31 cellular contexts compared by ENCODE assay signal in genomic region chr7:96297873-96298272, GRCh38. TPM values are rescaled to one million over a fixed set of nuclear protein-coding genes. Genes with fewer than 3 reads are reported as not detected.
A peak's percentile ranks its signal among the peaks of the same experiment; 100 is the strongest.
DNase-seq lines count a peak whose midpoint lies in the region; ATAC-seq and TF ChIP-seq lines count a peak whose summit lies in the region.
"Had no signal": no experiment of that assay in that cellular context is flagged by ENCODE, and none has a peak within 500 bp of the region (broad histone marks: within the 10 kb centered on the region; RNA-seq: fewer than 3 reads in every experiment).

No MANE protein-coding gene starts in this region.

- H2BK120ac ChIP-seq in neuronal stem cell (ENCODE audit: low read depth, low read length): no peak overlapping the region

- ATAC-seq in T-helper 17 cell: no peak
- ATAC-seq: body of pancreas; foreskin keratinocyte; naive thymus-derived CD4-positive, alpha-beta T cell; stimulated activated naive B cell treated with anti-CD40 and anti-IgM and Interleukin-4, amounts not matched to agents 10 μg/mL and 1 μg/mL and 100 μg/mL, for 72 hours; upper lobe of right lung had no signal

- peaks cover under 1% of the 10 kb centered on the region for H3K79me1 ChIP-seq in neuronal stem cell (ENCODE audit: low read depth, low read length)

- H3K14ac ChIP-seq in neuronal stem cell (ENCODE audit: low read length): no peak overlapping the region

- H3K27me3 Mint-ChIP-seq in T-helper 17 cell (no peaks in the 10 kb centered on the region), nephron progenitor cell (ENCODE audit: low read depth, poor library complexity) (no peaks in the 10 kb centered on the region)
- H3K27me3 Mint-ChIP-seq: naive thymus-derived CD4-positive, alpha-beta T cell; stimulated activated naive B cell treated with anti-CD40 and anti-IgM and Interleukin-4, amounts not matched to agents 10 μg/mL and 1 μg/mL and 100 μg/mL, for 72 hours had no signal

- peak overlapping the region; percentile 56 for H3K27ac Mint-ChIP-seq in T-helper 17 cell
- H3K27ac Mint-ChIP-seq in nephron progenitor cell: peak overlapping the region; percentile 57
- H3K27ac Mint-ChIP-seq: mesothelial cell of epicardium; naive thymus-derived CD4-positive, alpha-beta T cell; stimulated activated naive B cell treated with anti-CD40 and anti-IgM and Interleukin-4, amounts not matched to agents 10 μg/mL and 1 μg/mL and 100 μg/mL, for 72 hours; T-helper 1 cell treated with Interleukin-12 subunit alpha and Interleukin-12 subunit beta and Interleukin-4 antibody, amounts not matched to agents 30 μg/mL and 1 μg/mL, for 36 hours had no signal

- no peak overlapping the region for H3K4me3 ChIP-seq in neuronal stem cell (ENCODE audit: low read length in 2 of 2)
- H3K4me3 ChIP-seq: body of pancreas, esophagus squamous epithelium, HAP-1, left ventricle myocardium inferior, SK-N-MC, skin epidermis, suprapubic skin, upper lobe of right lung had no signal

- no peak overlapping the region for H3K9ac ChIP-seq in neuronal stem cell (ENCODE audit: low read depth, low read length, poor library complexity)

- no peak overlapping the region for H2AK5ac ChIP-seq in neuronal stem cell (ENCODE audit: low read depth, low read length)

- no peak overlapping the region for H4K8ac ChIP-seq in neuronal stem cell (ENCODE audit: low read depth, low read length)

- H3K36me3 Mint-ChIP-seq in T-helper 17 cell (ENCODE audit: low read depth) (no peaks in the 10 kb centered on the region), nephron progenitor cell (ENCODE audit: low read depth) (peaks cover 44% of the 10 kb centered on the region)

- DNase-seq in T-helper 17 cell: no peak
- DNase-seq in globus pallidus (ENCODE audit: low spot score): peak; percentile 98
- no peak for DNase-seq in nephron progenitor cell
- DNase-seq in NCI-H446 treated with DMSO at 0.1 percent for 48 hours (lab: John Stamatoyannopoulos, UW): no peak
- no peak for DNase-seq in HUDEP-2 (lab: John Stamatoyannopoulos, UW; ENCODE audit: unreplicated experiment in 76 of 76)
- DNase-seq in neuronal stem cell (ENCODE audit: low spot score): no peak
- DNase-seq: activated CD4-positive, alpha-beta T cell treated with anti-CD3 and anti-CD28 coated beads, Interleukin-2, amount 50 U/mL, for 48 hours; activated CD4-positive, CD25-positive, alpha-beta regulatory T cell treated with anti-CD3 and anti-CD28 coated beads, Interleukin-2, amount 50 U/mL, for 72 hours; activated naive CD4-positive, alpha-beta T cell; body of pancreas; dermis blood vessel endothelial cell; esophagus squamous epithelium; foreskin keratinocyte; islet precursor cell; Karpas-422; left ventricle myocardium inferior; naive thymus-derived CD4-positive, alpha-beta T cell; NCI-H1417; NCI-H2081 treated with DMSO at 0.1 percent for 48 hours; NCI-H2227 treated with DMSO at 0.1 percent for 48 hours; NCI-H774; stimulated activated naive B cell treated with anti-CD40 and anti-IgM and Interleukin-4, amounts not matched to agents 10 μg/mL and 1 μg/mL and 100 μg/mL, for 72 hours; upper lobe of right lung had no signal

- H3K4ac ChIP-seq in neuronal stem cell (ENCODE audit: low read length): no peak overlapping the region

- no peaks in the 10 kb centered on the region for H3K27me3 ChIP-seq in neuronal stem cell (ENCODE audit: control insufficient read depth in 3 of 3, insufficient read depth in 3 of 3, low read depth in 1 of 3, low read length in 3 of 3)
- H3K27me3 ChIP-seq: body of pancreas, esophagus squamous epithelium, foreskin keratinocyte, suprapubic skin, upper lobe of right lung had no signal

- no peaks in the 10 kb centered on the region for H3K9me3 ChIP-seq in T-helper 17 cell (ENCODE audit: control insufficient read depth, low read length, poor library complexity, severe bottlenecking)
- H3K9me3 ChIP-seq in neuronal stem cell (replicated peaks in 1 of 2; ENCODE audit: control insufficient read depth in 2 of 2, insufficient read depth in 1 of 2, low read depth in 1 of 2, low read length in 2 of 2): no peaks in the 10 kb centered on the region
- H3K9me3 ChIP-seq: body of pancreas, esophagus squamous epithelium, HAP-1, suprapubic skin, upper lobe of right lung had no signal

- H3K36me3 ChIP-seq in neuronal stem cell (replicated peaks in 1 of 2; ENCODE audit: control insufficient read depth in 2 of 2, insufficient read depth in 2 of 2, low read length in 2 of 2): peaks cover 0 to 16% of the 10 kb centered on the region in 2 donors
- H3K36me3 ChIP-seq: HAP-1, suprapubic skin had no signal

- H3K27ac ChIP-seq in temporal lobe (ENCODE audit: low read depth, low read length): peak overlapping the region; percentile 96
- no peak overlapping the region for H3K27ac ChIP-seq in neuronal stem cell (replicated peaks; ENCODE audit: low read length)
- H3K27ac ChIP-seq: body of pancreas, C4-2B, esophagus squamous epithelium, foreskin keratinocyte, left ventricle myocardium inferior, SK-N-MC, suprapubic skin, upper lobe of right lung had no signal

- no peak overlapping the region for H4K91ac ChIP-seq in neuronal stem cell (ENCODE audit: low read depth, low read length, poor library complexity)

- no peak overlapping the region for H2BK12ac ChIP-seq in neuronal stem cell (ENCODE audit: low read length)

- H3K23ac ChIP-seq in neuronal stem cell (ENCODE audit: low read depth, low read length, poor library complexity): no peak overlapping the region

- no peak overlapping the region for H2BK5ac ChIP-seq in neuronal stem cell (ENCODE audit: low read length)

- H3K18ac ChIP-seq in neuronal stem cell (ENCODE audit: low read length): no peak overlapping the region

- TF ChIP-seq CTCF in nephron progenitor cell (IDR thresholded peaks at IDR 0.05): no peak

- no peak overlapping the region for H2BK15ac ChIP-seq in neuronal stem cell (ENCODE audit: low read length)

- H3K4me1 Mint-ChIP-seq in T-helper 17 cell (peaks cover 9% of the 10 kb centered on the region), nephron progenitor cell (no peaks in the 10 kb centered on the region)

- H3K4me1 ChIP-seq in neuronal stem cell (ENCODE audit: control insufficient read depth in 2 of 2, insufficient read depth in 1 of 2, low read depth in 1 of 2, low read length in 2 of 2): peaks cover 0 to 2% of the 10 kb centered on the region in 2 donors
- H3K4me1 ChIP-seq: esophagus squamous epithelium, foreskin keratinocyte, suprapubic skin, upper lobe of right lung had no signal

- H3K4me3 Mint-ChIP-seq in T-helper 17 cell (no peak overlapping the region), nephron progenitor cell (no peak overlapping the region)
- H3K4me3 Mint-ChIP-seq: mesothelial cell of epicardium; naive thymus-derived CD4-positive, alpha-beta T cell; stimulated activated naive B cell treated with anti-CD40 and anti-IgM and Interleukin-4, amounts not matched to agents 10 μg/mL and 1 μg/mL and 100 μg/mL, for 72 hours; T-helper 1 cell treated with Interleukin-12 subunit alpha and Interleukin-12 subunit beta and Interleukin-4 antibody, amounts not matched to agents 30 μg/mL and 1 μg/mL, for 36 hours had no signal

- no peak overlapping the region for H2AFZ ChIP-seq in neuronal stem cell (ENCODE audit: low read length)

- peaks cover 18% of the 10 kb centered on the region for H3K9me3 Mint-ChIP-seq in nephron progenitor cell
- H3K9me3 Mint-ChIP-seq: stimulated activated naive B cell treated with anti-CD40 and anti-IgM and Interleukin-4, amounts not matched to agents 10 μg/mL and 1 μg/mL and 100 μg/mL, for 72 hours had no signal

- H3K4me2 ChIP-seq in neuronal stem cell (ENCODE audit: insufficient read depth, low read length, poor library complexity, severe bottlenecking): no peak overlapping the region

RNA-seq across cellular contexts. Expression of gene SLC25A13, which starts 24.0 kb away (rescaled TPM):
- 10 to 100 TPM; 13.0 to 17.1 TPM for total RNA-seq in T-helper 17 cell
- total RNA-seq in temporal lobe: 9.6 TPM
- polyA plus RNA-seq in neuronal stem cell (2013, experiment 1 of 2): 30.3 TPM
- polyA plus RNA-seq in neuronal stem cell (2013, experiment 2 of 2): 31.1 TPM
